Comparison of ENCODE assay signal across 1 cellular context in genomic region chr22:45537734-45538181, GRCh38.
TF ChIP-seq lines count a peak whose summit lies in the region.

No MANE protein-coding gene starts in this region.

TF ChIP-seq in HEK293, 187 proteins besides CTCF, POLR2A, EP300 and RAD21 (continued from another document):
- TF ChIP-seq ZXDB (tag by site-specific recombination; IDR thresholded peaks at IDR 0.05), result 0 out of 2 replicates have a peak, but pooled peaks have one; percentile 15
- TF ChIP-seq GLIS1 (tag by site-specific recombination; IDR thresholded peaks at IDR 0.05), result peak; percentile 99
- TF ChIP-seq ZNF341 (tag by site-specific recombination; IDR thresholded peaks at IDR 0.05; ENCODE audit: low read depth), result peak; percentile 98
- peak; percentile 67 for TF ChIP-seq ZNF629 (tag by site-specific recombination; IDR thresholded peaks at IDR 0.05)
- peak; percentile 79 for TF ChIP-seq PRDM10 (tag by site-specific recombination; IDR thresholded peaks at IDR 0.05)
- TF ChIP-seq REST (tag by site-specific recombination; IDR thresholded peaks at IDR 0.05), result no peak
- peak; percentile 66 for TF ChIP-seq ZBTB20 (tag by site-specific recombination; IDR thresholded peaks at IDR 0.05)
- peak; percentile 88 for TF ChIP-seq PATZ1 (tag by site-specific recombination; IDR thresholded peaks at IDR 0.05)
- TF ChIP-seq ZNF24 (tag by site-specific recombination; IDR thresholded peaks at IDR 0.05), result 0 out of 2 replicates have a peak, but pooled peaks have one; percentile 59
- peak; percentile 34; the same call in 1 of the 2 replicates for TF ChIP-seq ZNF692 (tag by site-specific recombination; IDR thresholded peaks at IDR 0.05)
- TF ChIP-seq IKZF3 (tag by site-specific recombination; IDR thresholded peaks at IDR 0.05), result peak; percentile 81
- TF ChIP-seq ZNF473 (tag by site-specific recombination; IDR thresholded peaks at IDR 0.05), result no peak
- 0 out of 2 replicates have a peak, but pooled peaks have one; percentile 63 for TF ChIP-seq ZBTB1 (tag by site-specific recombination; IDR thresholded peaks at IDR 0.05)
- TF ChIP-seq ZNF548 (tag by site-specific recombination; IDR thresholded peaks at IDR 0.05), result no peak
- TF ChIP-seq ZNF48 (tag by site-specific recombination; IDR thresholded peaks at IDR 0.05), result no peak
- no peak for TF ChIP-seq ZNF510 (tag by site-specific recombination; IDR thresholded peaks at IDR 0.05; ENCODE audit: insufficient replicate concordance)
- peak; percentile 70; the same call in 1 of the 2 replicates for TF ChIP-seq ZNF558 (tag by site-specific recombination; IDR thresholded peaks at IDR 0.05)
- peak; percentile 99 for TF ChIP-seq ZIC2 (tag by site-specific recombination; IDR thresholded peaks at IDR 0.05)
TF ChIP-seq in HEK293: peak in this region for 31.
